Comparison of ENCODE assay signal across 12 cellular contexts in the genomic region with DNA sequence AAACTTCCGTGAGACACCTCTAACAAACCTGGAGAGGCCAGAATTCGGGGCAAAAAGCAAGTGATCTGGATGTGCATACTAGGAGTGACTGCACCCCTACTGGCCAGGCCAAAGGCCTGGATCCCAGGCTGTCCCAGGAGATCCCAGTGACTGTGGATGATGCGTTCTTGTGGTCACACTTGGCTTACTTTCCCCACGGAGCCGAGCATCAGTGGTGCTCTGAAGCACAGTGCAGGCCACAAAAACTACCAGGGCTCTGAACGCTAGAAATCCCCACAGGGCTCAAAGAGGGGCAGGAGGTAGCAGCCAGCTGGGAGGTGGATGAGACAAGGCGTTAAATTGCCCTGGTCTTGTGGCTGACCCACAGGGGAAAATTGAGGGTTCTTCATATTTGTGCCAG. TPM values are rescaled to one million over a fixed set of nuclear protein-coding genes. Genes with fewer than 3 reads are reported as not detected.
DNase-seq lines count a peak whose midpoint lies in the region; ATAC-seq, FAIRE-seq and TF ChIP-seq lines count a peak whose summit lies in the region.
"Had no signal": no experiment of that assay in that cellular context is flagged by ENCODE, and none has a peak within 500 bp of the region (broad histone marks: within the 10 kb centered on the region; RNA-seq: fewer than 3 reads in every experiment).

No MANE protein-coding gene starts in this region.

- no peak overlapping the region for H3K9ac ChIP-seq in GM12878 (ENCODE audit: control insufficient read depth, insufficient read depth, low read length)

- H3K27me3 Mint-ChIP-seq in stimulated activated naive CD8-positive, alpha-beta T cell treated with anti-CD3 and anti-CD28 coated beads, Interleukin-15, Interleukin-2, amounts not matched to agents 100 ng/mL and 50 ng/mL, for 24 hours = no peaks in the 10 kb centered on the region
- H3K27me3 Mint-ChIP-seq: activated CD4-positive, alpha-beta T cell treated with anti-CD3 and anti-CD28 coated beads, Interleukin-2, amount 10 ng/mL, durations not matched to agents 24 days and 14 days had no signal

- no peak overlapping the region for H3K4me3 ChIP-seq in GM12878
- H3K4me3 ChIP-seq in upper lobe of left lung = no peak overlapping the region
- H3K4me3 ChIP-seq: gastrocnemius medialis had no signal

- intact Hi-C loops in GM12878 (cut with micrococcal nuclease; ENCODE audit: unreplicated experiment) = no loop called here

- no peak overlapping the region for H3K27ac ChIP-seq in GM12878 (ENCODE audit: control insufficient read depth, insufficient read depth)
- H3K27ac ChIP-seq in layer of hippocampus (ENCODE audit: low read depth, low read length) = peak overlapping the region; percentile 4
- peak overlapping the region; percentile 46 to 76 (median 71) for H3K27ac ChIP-seq in upper lobe of left lung

- H3K36me3 ChIP-seq in GM12878 (ENCODE audit: control insufficient read depth in 2 of 2, insufficient read depth in 2 of 2, low read length in 1 of 2) = peaks cover 1 to 20% of the 10 kb centered on the region in 2 experiments; a peak in 3 of 4 replicates
- H3K36me3 ChIP-seq in upper lobe of left lung = no peaks in the 10 kb centered on the region
- H3K36me3 ChIP-seq: gastrocnemius medialis had no signal

- H3K4me1 Mint-ChIP-seq in stimulated activated naive CD8-positive, alpha-beta T cell treated with anti-CD3 and anti-CD28 coated beads, Interleukin-15, Interleukin-2, amounts not matched to agents 100 ng/mL and 50 ng/mL, for 24 hours (ENCODE audit: low read depth) = peaks cover 75% of the 10 kb centered on the region

- H3K27me3 ChIP-seq in GM12878 (replicated peaks in 1 of 2; ENCODE audit: control insufficient read depth in 2 of 2, insufficient read depth in 2 of 2, low read length in 1 of 2) (no peaks in the 10 kb centered on the region), layer of hippocampus (ENCODE audit: control insufficient read depth, insufficient read depth, low read length) (no peaks in the 10 kb centered on the region), upper lobe of left lung (no peaks in the 10 kb centered on the region)
- H3K27me3 ChIP-seq: gastrocnemius medialis had no signal

- SMC1A ChIA-PET in GM12878 (lab: Charles Lee; ENCODE audit: uncharacterized antibody, unreplicated experiment) = interaction anchor here (1.5 kb wide), 1 partner anchor 13 kb away, joined by 5 read pairs; no protein-coding TSS in a partner anchor

- no peak overlapping the region for H3K4me3 Mint-ChIP-seq in stimulated activated naive CD8-positive, alpha-beta T cell treated with anti-CD3 and anti-CD28 coated beads, Interleukin-15, Interleukin-2, amounts not matched to agents 100 ng/mL and 50 ng/mL, for 24 hours
- H3K4me3 Mint-ChIP-seq: activated CD4-positive, alpha-beta T cell treated with anti-CD3 and anti-CD28 coated beads, Interleukin-2, amount 10 ng/mL, durations not matched to agents 24 days and 14 days had no signal

- in situ Hi-C loops in GM12878 (cut with MboI) = no loop called here

- no peaks in the 10 kb centered on the region for H3K9me3 Mint-ChIP-seq in stimulated activated naive CD8-positive, alpha-beta T cell treated with anti-CD3 and anti-CD28 coated beads, Interleukin-15, Interleukin-2, amounts not matched to agents 100 ng/mL and 50 ng/mL, for 24 hours
- H3K9me3 Mint-ChIP-seq: activated CD4-positive, alpha-beta T cell treated with anti-CD3 and anti-CD28 coated beads, Interleukin-2, amount 10 ng/mL, durations not matched to agents 24 days and 14 days had no signal

- H3K4me1 ChIP-seq in GM12878 (ENCODE audit: control insufficient read depth, insufficient read depth, low read length) (peaks cover 58% of the 10 kb centered on the region), upper lobe of left lung (peaks cover 53 to 77% (median 60%) of the 10 kb centered on the region in 4 donors)

- H3K27ac Mint-ChIP-seq in stimulated activated naive CD8-positive, alpha-beta T cell treated with anti-CD3 and anti-CD28 coated beads, Interleukin-15, Interleukin-2, amounts not matched to agents 100 ng/mL and 50 ng/mL, for 24 hours = peak overlapping the region; percentile 42
- H3K27ac Mint-ChIP-seq: activated CD4-positive, alpha-beta T cell treated with anti-CD3 and anti-CD28 coated beads, Interleukin-2, amount 10 ng/mL, durations not matched to agents 24 days and 14 days had no signal

- CTCF ChIA-PET in GM12878 (lab: Yijun Ruan, JAX) = interaction anchor here (1.1 to 2.6 kb wide), 5 partner anchors 10 to 192 kb away, joined by 3 to 10 read pairs (median 4); no protein-coding TSS in a partner anchor

- POLR2A ChIA-PET in GM12878 (lab: Charles Lee) = interaction anchor here (0.5 to 1.6 kb wide), 3 partner anchors 14 to 56 kb away, joined by 3 to 4 read pairs (median 3); no protein-coding TSS in a partner anchor

- TF ChIP-seq EP300 in GM12878 (IDR thresholded peaks at IDR 0.05; ENCODE audit: borderline replicate concordance in 1 of 2, control insufficient read depth in 1 of 2, low read depth in 2 of 2, low read length in 2 of 2) (no peak), upper lobe of left lung (IDR thresholded peaks at IDR 0.05) (no peak)

- BruUV-seq in GM12878 (replicated peaks; lab: Mats Ljungman, UMichigan) = no TSS peak

- RAD21 ChIA-PET in GM12878 (lab: Charles Lee; ENCODE audit: unreplicated experiment) = no interaction called here

- no peak for TF ChIP-seq POLR2A in GM12878 (IDR thresholded peaks at IDR 0.05; ENCODE audit: low read depth, low read length)
- no peak for TF ChIP-seq POLR2A in upper lobe of left lung (IDR thresholded peaks at IDR 0.05)

- peaks cover 82% of the 10 kb centered on the region for H3K79me2 ChIP-seq in GM12878 (ENCODE audit: control insufficient read depth, insufficient read depth, low read length)

- H2AFZ ChIP-seq in GM12878 (ENCODE audit: control insufficient read depth, low read depth, low read length) = no peak overlapping the region

- H4K20me1 ChIP-seq in GM12878 (ENCODE audit: control insufficient read depth, insufficient read depth) = peaks cover 15% of the 10 kb centered on the region; the same call in 1 of the 2 replicates

- TF ChIP-seq CTCF in GM12878 (IDR thresholded peaks at IDR 0.05 in 2 of 3, conservative IDR thresholded peaks at IDR 0.05 in 1 of 3; ENCODE audit: control insufficient read depth in 2 of 3, extremely low read depth in 1 of 3, insufficient read depth in 1 of 3, low read depth in 3 of 3, low read length in 3 of 3) (no peak), upper lobe of left lung (IDR thresholded peaks at IDR 0.05) (no peak)

- no peaks in the 10 kb centered on the region for H3K9me3 ChIP-seq in GM12878 (replicated peaks; ENCODE audit: control insufficient read depth, insufficient read depth, low read length)
- H3K9me3 ChIP-seq in upper lobe of left lung = no peaks in the 10 kb centered on the region
- H3K9me3 ChIP-seq: gastrocnemius medialis had no signal

- WGBS in GM12878 (ENCODE audit: insufficient coverage, insufficient replicate concordance, low lambda C conversion rate, missing lambda C conversion rate) = 13% methylated on average over 7 of the region's 7 CpGs
- 77 to 100% methylated on average over 1 to 7 of the region's 7 CpGs for WGBS in upper lobe of left lung, 2 donors

- no peak for ATAC-seq in stimulated activated naive CD8-positive, alpha-beta T cell treated with anti-CD3 and anti-CD28 coated beads, Interleukin-15, Interleukin-2, amounts not matched to agents 100 U/mL and 50 U/mL, for 24 hours
- peak; percentile 61 for ATAC-seq in GM12878
- peak in 1 of 2 donors; percentile 20 for ATAC-seq in upper lobe of left lung (ENCODE audit: low FRiP score in 2 of 2)

- TF ChIP-seq RAD21 in GM12878 (IDR thresholded peaks at IDR 0.05; ENCODE audit: insufficient read depth, low read depth, low read length) = no peak

- H3K36me3 Mint-ChIP-seq in stimulated activated naive CD8-positive, alpha-beta T cell treated with anti-CD3 and anti-CD28 coated beads, Interleukin-15, Interleukin-2, amounts not matched to agents 100 ng/mL and 50 ng/mL, for 24 hours (ENCODE audit: low read depth) = peaks cover 53% of the 10 kb centered on the region

- DNase-seq in stimulated activated naive CD8-positive, alpha-beta T cell treated with anti-CD3 and anti-CD28 coated beads, Interleukin-15, Interleukin-2, amounts not matched to agents 100 U/mL and 50 U/mL, for 24 hours = no peak
- no peak for DNase-seq in GM12878 (ENCODE audit: low read depth, low spot score)
- DNase-seq in upper lobe of left lung = no peak
- DNase-seq in amygdala (lab: John Stamatoyannopoulos, UW) = no peak
- DNase-seq in stimulated activated CD4-positive, alpha-beta T cell treated with anti-CD3 and anti-CD28 coated beads, Interleukin-1b, Interleukin-23, amount 100 ng/mL, for 48 hours = no peak
- DNase-seq in HuH-7.5 (ENCODE audit: low spot score) = no peak
- DNase-seq: activated CD4-positive, alpha-beta T cell treated with anti-CD3 and anti-CD28 coated beads, Interleukin-2, amount 10 ng/mL, durations not matched to agents 24 days and 14 days; activated effector memory CD4-positive, alpha-beta T cell treated with anti-CD3 and anti-CD28 coated beads, Interleukin-2, amount 50 U/mL, for 16 hours; gastrocnemius medialis; NCI-H2107 had no signal

- peak overlapping the region; percentile 26; the same call in 1 of the 2 replicates for H3K4me2 ChIP-seq in GM12878 (ENCODE audit: control insufficient read depth, insufficient read depth)

- no peak for FAIRE-seq in GM12878 (lab: Jason Lieb, UNC)

RNA-seq across cellular contexts. Expression of a gene that starts 7.1 kb away (rescaled TPM):
- 43.0 and 46.6 TPM in 2 replicates for total RNA-seq in GM12878 (2013; cell fraction: nucleolus; rRNA removed)
- total RNA-seq in GM12878 (2014; rRNA removed) (62.4 and 73.5 TPM in 2 replicates), GM12878 (2014; rRNA removed; fragmentation: Illumina TruSeq; extraction: Trizol) (39.2 and 43.9 TPM in 2 replicates), GM12878 (2021) (76.4 and 79.6 TPM in 2 replicates), upper lobe of left lung (10 to 100 TPM; 38.4 to 67.1 (median 53.8) TPM)
- polyA plus RNA-seq in GM12878 (2011; ENCODE audit: low read depth) = 39.1 TPM
- polyA plus RNA-seq in GM12878 (2011; rRNA removed) (35.6 and 57.3 TPM in 2 replicates), GM12878 (2014; fragmentation: Illumina TruSeq; extraction: Trizol) (57.6 and 72.4 TPM in 2 replicates), GM12878 (2014; fragmentation: Nextera tagmentation; extraction: Ambion mirVana) (10 to 100 TPM; 13.1 to 18.2 TPM), GM12878 (2014; rRNA removed) (56.5 and 67.5 TPM in 2 replicates), GM12878 (2016; fragmentation: Nextera tagmentation; extraction: Ambion mirVana) (10 to 100 TPM; 69.9 to 75.3 TPM)
- polyA plus RNA-seq in GM12878 (2011; cell fraction: cytosol; rRNA removed) = 58.1 and 59.0 TPM in 2 replicates
- 62.3 and 84.6 TPM in 2 replicates for polyA plus RNA-seq in GM12878 (2011; cell fraction: nucleus; rRNA removed)
- polyA plus RNA-seq in GM12878 (2012) = 35.8 and 51.5 TPM in 2 replicates
- 45.0 and 62.8 TPM in 2 replicates for polyA minus RNA-seq in GM12878 (2011; rRNA and poly(A)+ RNA removed)
- polyA minus RNA-seq in GM12878 (2011; cell fraction: cytosol; rRNA and poly(A)+ RNA removed) = 17.9 and 27.3 TPM in 2 replicates
- 15.7 and 26.6 TPM in 2 replicates for polyA minus RNA-seq in GM12878 (2011; cell fraction: nucleus; rRNA and poly(A)+ RNA removed)

RNA-seq across cellular contexts. Expression of a gene that starts 42.8 kb away (rescaled TPM):
- total RNA-seq in GM12878 (2013; cell fraction: nucleolus; rRNA removed) = not detected in 2 replicates
- total RNA-seq in GM12878 (2014; rRNA removed) (not detected in 2 replicates), GM12878 (2014; rRNA removed; fragmentation: Illumina TruSeq; extraction: Trizol) (not detected in 2 replicates), GM12878 (2021) (0.08 TPM in 1 of 2 replicates, not detected in the other), upper lobe of left lung (1 to 10 TPM in 1 of 6 donors, under 1 TPM in 1, not detected in 4; 0.30 to 1.0 TPM)
- not detected for polyA plus RNA-seq in GM12878 (2011; ENCODE audit: low read depth)
- polyA plus RNA-seq in GM12878 (2011; rRNA removed) (0.29 TPM in 1 of 2 replicates, not detected in the other), GM12878 (2014; fragmentation: Illumina TruSeq; extraction: Trizol) (not detected in 2 replicates), GM12878 (2014; fragmentation: Nextera tagmentation; extraction: Ambion mirVana) (not detected), GM12878 (2014; rRNA removed) (not detected in 2 replicates), GM12878 (2016; fragmentation: Nextera tagmentation; extraction: Ambion mirVana) (not detected)
- polyA plus RNA-seq in GM12878 (2011; cell fraction: cytosol; rRNA removed) = 0.05 and 0.07 TPM in 2 replicates
- polyA plus RNA-seq in GM12878 (2011; cell fraction: nucleus; rRNA removed) = 0.26 and 0.51 TPM in 2 replicates
- polyA plus RNA-seq in GM12878 (2012) = not detected in 2 replicates
- polyA minus RNA-seq in GM12878 (2011; rRNA and poly(A)+ RNA removed) = 0.21 TPM in 1 of 2 replicates, not detected in the other
- polyA minus RNA-seq in GM12878 (2011; cell fraction: cytosol; rRNA and poly(A)+ RNA removed) = not detected in 2 replicates
- 0.19 TPM in 1 of 2 replicates, not detected in the other for polyA minus RNA-seq in GM12878 (2011; cell fraction: nucleus; rRNA and poly(A)+ RNA removed)

RNA-seq across cellular contexts. Expression of a gene that starts 45.1 kb away (rescaled TPM):
- total RNA-seq in GM12878 (2013; cell fraction: nucleolus; rRNA removed) = not detected in 2 replicates
- total RNA-seq in GM12878 (2014; rRNA removed) (not detected in 2 replicates), GM12878 (2014; rRNA removed; fragmentation: Illumina TruSeq; extraction: Trizol) (not detected in 2 replicates), GM12878 (2021) (not detected in 2 replicates), upper lobe of left lung (1 to 10 TPM in 1 of 6 donors, under 1 TPM in 3, not detected in 2; 0.07 to 1.4 (median 0.13) TPM)
- polyA plus RNA-seq in GM12878 (2011; ENCODE audit: low read depth) = not detected
- polyA plus RNA-seq in GM12878 (2011; rRNA removed) (0.01 and 0.04 TPM in 2 replicates), GM12878 (2014; fragmentation: Illumina TruSeq; extraction: Trizol) (not detected in 2 replicates), GM12878 (2014; fragmentation: Nextera tagmentation; extraction: Ambion mirVana) (not detected), GM12878 (2014; rRNA removed) (not detected in 2 replicates), GM12878 (2016; fragmentation: Nextera tagmentation; extraction: Ambion mirVana) (not detected)
- polyA plus RNA-seq in GM12878 (2011; cell fraction: cytosol; rRNA removed) = not detected in 2 replicates
- 0.03 and 0.04 TPM in 2 replicates for polyA plus RNA-seq in GM12878 (2011; cell fraction: nucleus; rRNA removed)
- not detected in 2 replicates for polyA plus RNA-seq in GM12878 (2012)
- polyA minus RNA-seq in GM12878 (2011; rRNA and poly(A)+ RNA removed) = not detected in 2 replicates
- not detected in 2 replicates for polyA minus RNA-seq in GM12878 (2011; cell fraction: cytosol; rRNA and poly(A)+ RNA removed)
- polyA minus RNA-seq in GM12878 (2011; cell fraction: nucleus; rRNA and poly(A)+ RNA removed) = not detected in 2 replicates
- total RNA-seq: gastrocnemius medialis had no signal
